8 cellular contexts compared by ENCODE assay signal in genomic region chr11:69131644-69132300, GRCh38. TPM values are rescaled to one million over a fixed set of nuclear protein-coding genes. Genes with fewer than 3 reads are reported as not detected.
A peak's percentile ranks its signal among the peaks of the same experiment; 100 is the strongest.
DNase-seq lines count a peak whose midpoint lies in the region; ATAC-seq and TF ChIP-seq lines count a peak whose summit lies in the region.

No MANE protein-coding gene starts in this region.

- POLR2A ChIA-PET in Caco-2 (lab: Charles Lee), result interaction anchor here (0.5 to 1.5 kb wide), 4 partner anchors 9 to 544 kb away, joined by 3 to 10 read pairs (median 4); no protein-coding TSS in a partner anchor

- H3K27ac Mint-ChIP-seq in Caco-2 (ENCODE audit: unreplicated experiment), result peak overlapping the region; percentile 74

- H3K4me1 ChIP-seq in Caco-2, result peaks cover 22% of the 10 kb centered on the region

- H3K36me3 ChIP-seq in Caco-2 (ENCODE audit: control insufficient read depth, insufficient read depth, low read length), result no peaks in the 10 kb centered on the region
- no peaks in the 10 kb centered on the region for H3K36me3 ChIP-seq in WERI-Rb-1

- H3K27me3 ChIP-seq in Caco-2 (replicated peaks; ENCODE audit: control insufficient read depth, insufficient read depth, low read length), result no peaks in the 10 kb centered on the region
- H3K27me3 ChIP-seq in WERI-Rb-1 (ENCODE audit: insufficient read depth, low read depth, severe bottlenecking), result no peaks in the 10 kb centered on the region

- peak; percentile 98 for TF ChIP-seq CTCF in Caco-2 (IDR thresholded peaks at IDR 0.05; ENCODE audit: insufficient read depth in 1 of 2, low read depth in 1 of 2, low read length in 1 of 2, severe bottlenecking in 1 of 2, unreplicated experiment in 1 of 2)
- TF ChIP-seq CTCF in WERI-Rb-1 (IDR thresholded peaks at IDR 0.05; ENCODE audit: low read depth, low read length), result peak; percentile 94

- H3K9me3 Mint-ChIP-seq in Caco-2 (ENCODE audit: unreplicated experiment), result peaks cover 18% of the 10 kb centered on the region

- H3K9me3 ChIP-seq in Caco-2 (peaks cover 20% of the 10 kb centered on the region), WERI-Rb-1 (ENCODE audit: severe bottlenecking) (peaks cover 15% of the 10 kb centered on the region)

- intact Hi-C loops in Caco-2 (cut with micrococcal nuclease; ENCODE audit: unreplicated experiment) (loop anchor here (1.0 to 5.0 kb wide), 5 partner anchors 30 to 251 kb away; no protein-coding TSS in a partner anchor), left ventricle myocardium superior (cut with micrococcal nuclease) (no loop called here), sciatic nerve (cut with DNase I) (loop anchor here (10.0 kb wide), 1 partner anchor 83 kb away; no protein-coding TSS in a partner anchor)

- CTCF ChIA-PET in Caco-2 (lab: Charles Lee), result interaction anchor here (0.5 to 2.1 kb wide), 53 partner anchors 8 to 1099 kb away, joined by 3 to 71 read pairs (median 5); partner anchors contain the start of genes LTO1 and SMIM38

- H3K27me3 Mint-ChIP-seq in Caco-2 (ENCODE audit: insufficient read depth, unreplicated experiment), result no peaks in the 10 kb centered on the region

- H3K4me3 Mint-ChIP-seq in Caco-2 (ENCODE audit: unreplicated experiment), result no peak overlapping the region

- DNase-seq in Caco-2 (peak; percentile 94 to 96), HuH-7.5 (ENCODE audit: low spot score) (peak; percentile 97), WERI-Rb-1 (peak; percentile 76), left ventricle myocardium superior (peak; percentile 73), sciatic nerve (ENCODE audit: low spot score) (peak; percentile 82)
- DNase-seq in activated CD4-positive, alpha-beta T cell treated with anti-CD3 and anti-CD28 coated beads for 4 hours, result no peak

- BruUV-seq in Caco-2 (replicated peaks; lab: Mats Ljungman, UMichigan), result no TSS peak

- ATAC-seq in left ventricle myocardium superior, result peak; percentile 87
- ATAC-seq in sciatic nerve, result peak; percentile 87
- ATAC-seq in GM18502 (IDR thresholded peaks at IDR 0.05; ENCODE audit: poor library complexity, unreplicated experiment), result no peak
- no peak for ATAC-seq in HG02763 (IDR thresholded peaks at IDR 0.05; ENCODE audit: unreplicated experiment)

- H3K4me1 Mint-ChIP-seq in Caco-2 (ENCODE audit: low read depth, unreplicated experiment), result peaks cover 16% of the 10 kb centered on the region

- H3K27ac ChIP-seq in WERI-Rb-1, result no peak overlapping the region

- H3K4me3 ChIP-seq in Caco-2 (ENCODE audit: low read depth, low read length), result no peak overlapping the region
- no peak overlapping the region for H3K4me3 ChIP-seq in WERI-Rb-1 (ENCODE audit: low read depth, low read length)

- H3K36me3 Mint-ChIP-seq in Caco-2 (ENCODE audit: insufficient read depth, unreplicated experiment), result no peaks in the 10 kb centered on the region

RNA-seq across cellular contexts. Expression of gene SMIM38, which starts 24.0 kb away (rescaled TPM):
- total RNA-seq in Caco-2 (2022) (0.12 and 0.66 TPM in 2 replicates), left ventricle myocardium superior (not detected), sciatic nerve (2.2 TPM)

Comparison
In these comparisons a context has a peak if more than half of its experiments do, and no peak if none do; other contexts are left out.
1. DNase-seq: peak in Caco-2 (2 of 2), HuH-7.5 (single experiment), WERI-Rb-1 (single experiment), left ventricle myocardium superior (single experiment) and sciatic nerve (single experiment); none in activated CD4-positive, alpha-beta T cell treated with anti-CD3 and anti-CD28 coated beads for 4 hours (0 of 2).
2. ATAC-seq: peak in left ventricle myocardium superior (single experiment) and sciatic nerve (single experiment); none in GM18502 (single experiment) and HG02763 (single experiment).